ENCODE assay signal across 10 cellular contexts in genomic region chr5:133977858-133978257, GRCh38. TPM values are rescaled to one million over a fixed set of nuclear protein-coding genes. Genes with fewer than 3 reads are reported as not detected.
DNase-seq lines count a peak whose midpoint lies in the region; ATAC-seq and TF ChIP-seq lines count a peak whose summit lies in the region.
"Had no signal": no experiment of that assay in that cellular context is flagged by ENCODE, and none has a peak within 500 bp of the region (broad histone marks: within the 10 kb centered on the region; RNA-seq: fewer than 3 reads in every experiment).

No MANE protein-coding gene starts in this region.

- no peaks in the 10 kb centered on the region for H3K4me1 Mint-ChIP-seq in neural progenitor cell

- POLR2A ChIA-PET in BJ (lab: Charles Lee) = no interaction called here

- no peak overlapping the region for H3K4me3 Mint-ChIP-seq in neural progenitor cell

- WGBS in HUES64 = 91% methylated on average over 1 of the region's 1 CpG
- WGBS in mesenchymal stem cell = 2% methylated on average over 1 of the region's 1 CpG

- H2AFZ ChIP-seq in mesenchymal stem cell (ENCODE audit: low read depth, low read length) = no peak overlapping the region
- no peak overlapping the region for H2AFZ ChIP-seq in neural progenitor cell (replicated peaks)

- H3K27me3 ChIP-seq in BJ (ENCODE audit: control insufficient read depth, insufficient read depth, low read length) (no peaks in the 10 kb centered on the region), HUES64 (ENCODE audit: insufficient read depth, low read length) (no peaks in the 10 kb centered on the region), mesenchymal stem cell (ENCODE audit: control insufficient read depth in 1 of 2, insufficient read depth in 1 of 2, low read length in 2 of 2) (no peaks in the 10 kb centered on the region), neural progenitor cell (no peaks in the 10 kb centered on the region)

- H4K20me1 ChIP-seq in neural progenitor cell (ENCODE audit: low read depth) = peaks cover 4% of the 10 kb centered on the region

- no peak overlapping the region for H3K14ac ChIP-seq in mesenchymal stem cell (ENCODE audit: low read length in 2 of 2)

- no peak overlapping the region for H3K23ac ChIP-seq in mesenchymal stem cell (ENCODE audit: low read length in 2 of 2)

- H3K36me3 Mint-ChIP-seq in neural progenitor cell = peaks cover 16% of the 10 kb centered on the region

- H3K9me3 ChIP-seq in HUES64 (ENCODE audit: insufficient read depth, low read depth, low read length) (no peaks in the 10 kb centered on the region), mesenchymal stem cell (ENCODE audit: control insufficient read depth, low read length) (no peaks in the 10 kb centered on the region), neural progenitor cell (ENCODE audit: low read depth) (no peaks in the 10 kb centered on the region)

- H3K4me2 ChIP-seq in mesenchymal stem cell (ENCODE audit: low read length, poor library complexity, severe bottlenecking) (no peak overlapping the region), neural progenitor cell (no peak overlapping the region)

- peak overlapping the region; percentile 13; the same call in 1 of the 2 replicates for H3K9ac ChIP-seq in HUES64 (ENCODE audit: low read depth, low read length)
- peak overlapping the region; percentile 87 for H3K9ac ChIP-seq in mesenchymal stem cell (ENCODE audit: low read length)
- no peak overlapping the region for H3K9ac ChIP-seq in neural progenitor cell

- no peaks in the 10 kb centered on the region for H3K9me3 Mint-ChIP-seq in neural progenitor cell

- ATAC-seq in GM19467 (IDR thresholded peaks at IDR 0.05; ENCODE audit: unreplicated experiment) = no peak

- no peak overlapping the region for H2BK12ac ChIP-seq in mesenchymal stem cell (ENCODE audit: low read length in 2 of 2)

- no peak overlapping the region for H3K27ac Mint-ChIP-seq in neural progenitor cell

- H2AK5ac ChIP-seq in mesenchymal stem cell (ENCODE audit: low read length, severe bottlenecking) = no peak overlapping the region

- CTCF ChIA-PET in BJ (lab: Yijun Ruan, JAX) = interaction anchor here (1.1 to 1.7 kb wide), 4 partner anchors 15 to 868 kb away, joined by 3 to 5 read pairs (median 4); no protein-coding TSS in a partner anchor

- no peaks in the 10 kb centered on the region for H3K4me1 ChIP-seq in HUES64 (ENCODE audit: insufficient read depth, low read length)
- peaks cover 10% of the 10 kb centered on the region for H3K4me1 ChIP-seq in mesenchymal stem cell (ENCODE audit: control insufficient read depth, insufficient read depth, low read depth, low read length)
- H3K4me1 ChIP-seq in neural progenitor cell = no peaks in the 10 kb centered on the region

- H3K4me3 ChIP-seq in BJ (ENCODE audit: low read depth, low read length) (no peak overlapping the region), HUES64 (ENCODE audit: low read length) (no peak overlapping the region), mesenchymal stem cell (ENCODE audit: insufficient read depth in 1 of 2, low read depth in 1 of 2, low read length in 2 of 2) (no peak overlapping the region), neural progenitor cell (no peak overlapping the region)

- H3F3A ChIP-seq in neural progenitor cell (ENCODE audit: low read depth) = peaks cover 3% of the 10 kb centered on the region

- H3K79me1 ChIP-seq in mesenchymal stem cell (replicated peaks; ENCODE audit: low read length, poor library complexity, severe bottlenecking) = peaks cover 9% of the 10 kb centered on the region

- no peak overlapping the region for H4K8ac ChIP-seq in mesenchymal stem cell (ENCODE audit: low read length)

- H3K79me2 ChIP-seq in neural progenitor cell (ENCODE audit: low read depth) = no peaks in the 10 kb centered on the region

- H3K36me3 ChIP-seq in BJ (ENCODE audit: control insufficient read depth, insufficient read depth, low read length) (peaks cover 21% of the 10 kb centered on the region), HUES64 (ENCODE audit: insufficient read depth, low read length) (peaks cover 93% of the 10 kb centered on the region), mesenchymal stem cell (ENCODE audit: control insufficient read depth in 1 of 2, insufficient read depth in 2 of 2, low read depth in 1 of 2, low read length in 2 of 2) (peaks cover 29 to 78% of the 10 kb centered on the region in 2 experiments), neural progenitor cell (peaks cover 6% of the 10 kb centered on the region)

- H4K91ac ChIP-seq in mesenchymal stem cell (ENCODE audit: low read length) = no peak overlapping the region

- peaks cover 2% of the 10 kb centered on the region for H3K27me3 Mint-ChIP-seq in neural progenitor cell (ENCODE audit: insufficient read depth, low read depth)

- no peak overlapping the region for H3K18ac ChIP-seq in mesenchymal stem cell (ENCODE audit: low read depth in 1 of 2, low read length in 2 of 2)

- H2BK5ac ChIP-seq in mesenchymal stem cell (ENCODE audit: low read depth, low read length, poor library complexity, severe bottlenecking) = no peak overlapping the region

- no peak overlapping the region for H3K4ac ChIP-seq in mesenchymal stem cell (ENCODE audit: low read depth in 1 of 2, low read length in 2 of 2)

- no peak overlapping the region for H2BK15ac ChIP-seq in mesenchymal stem cell (ENCODE audit: low read depth, poor library complexity, severe bottlenecking)

- TF ChIP-seq CTCF in BJ (IDR thresholded peaks at IDR 0.05; ENCODE audit: insufficient read depth, low read depth, low read length) (no peak), neural progenitor cell (IDR thresholded peaks at IDR 0.05) (no peak)

- DNase-seq in BJ (ENCODE audit: low read depth) = peak; percentile 28
- DNase-seq in astrocyte of the hippocampus (ENCODE audit: low read depth, low spot score) = peak; percentile 82
- peak; percentile 84 for DNase-seq in mesenchymal stem cell
- no peak for DNase-seq in cerebellum (ENCODE audit: low spot score)
- no peak for DNase-seq in neural progenitor cell (ENCODE audit: low spot score)
- DNase-seq in NK-92 (lab: John Stamatoyannopoulos, UW; ENCODE audit: unreplicated experiment) = no peak
- DNase-seq: KBM-7; stimulated activated CD4-positive, alpha-beta T cell treated with anti-CD3 and anti-CD28 coated beads, Interleukin-15, amount 100 ng/mL, for 24 hours had no signal

- peak overlapping the region; percentile 44; the same call in 1 of the 2 replicates for H3K27ac ChIP-seq in HUES64 (ENCODE audit: low read depth, low read length)
- H3K27ac ChIP-seq in mesenchymal stem cell (ENCODE audit: low read length, poor library complexity, severe bottlenecking) = peak overlapping the region; percentile 69
- no peak overlapping the region for H3K27ac ChIP-seq in neural progenitor cell

- H2BK120ac ChIP-seq in mesenchymal stem cell (ENCODE audit: low read depth, low read length) = no peak overlapping the region

RNA-seq across cellular contexts. Expression of gene C5orf15, which starts 9.4 kb away (rescaled TPM):
- polyA plus RNA-seq in BJ (2011; rRNA removed) = 48.1 and 85.5 TPM in 2 replicates
- polyA minus RNA-seq in BJ (2011; rRNA and poly(A)+ RNA removed) = 14.9 and 15.5 TPM in 2 replicates
- 39.1 TPM for polyA plus RNA-seq in HUES64 (2013, experiment 1 of 2)
- polyA plus RNA-seq in HUES64 (2013, experiment 2 of 2) = 47.7 TPM
- 132 TPM for polyA plus RNA-seq in mesenchymal stem cell (2013, experiment 1 of 2)
- 138 TPM for polyA plus RNA-seq in mesenchymal stem cell (2013, experiment 2 of 2)
- 35.7 TPM for total RNA-seq in cerebellum
- 71.0 and 120 TPM in 2 replicates for total RNA-seq in neural progenitor cell (ENCODE audit: low replicate concordance)

RNA-seq across cellular contexts. Expression of gene VDAC1, which starts 26.9 kb away (rescaled TPM):
- 187 and 195 TPM in 2 replicates for polyA plus RNA-seq in BJ (2011; rRNA removed)
- polyA minus RNA-seq in BJ (2011; rRNA and poly(A)+ RNA removed) = 59.9 and 81.0 TPM in 2 replicates
- polyA plus RNA-seq in HUES64 (2013, experiment 1 of 2) = 171 TPM
- polyA plus RNA-seq in HUES64 (2013, experiment 2 of 2) = 190 TPM
- 183 TPM for polyA plus RNA-seq in mesenchymal stem cell (2013, experiment 1 of 2)
- 184 TPM for polyA plus RNA-seq in mesenchymal stem cell (2013, experiment 2 of 2)
- total RNA-seq in cerebellum = 123 TPM
- 179 and 224 TPM in 2 replicates for total RNA-seq in neural progenitor cell (ENCODE audit: low replicate concordance)

Comparison
In these comparisons a context has a peak if more than half of its experiments do, and no peak if none do; other contexts are left out.
1. DNase-seq: peak in BJ (single experiment), astrocyte of the hippocampus (single experiment) and mesenchymal stem cell (single experiment); none in cerebellum (single experiment), neural progenitor cell (single experiment) and NK-92 (single experiment).